ENCODE assay signal across 8 cellular contexts in genomic region chr9:98974994-98975712, GRCh38. TPM values are rescaled to one million over a fixed set of nuclear protein-coding genes. Genes with fewer than 3 reads are reported as not detected.
A peak's percentile ranks its signal among the peaks of the same experiment; 100 is the strongest.
DNase-seq lines count a peak whose midpoint lies in the region; ATAC-seq and TF ChIP-seq lines count a peak whose summit lies in the region.

No MANE protein-coding gene starts in this region.

- peak overlapping the region; percentile 57 for H2AFZ ChIP-seq in DND-41 (ENCODE audit: low read depth, low read length)

- H3K27ac Mint-ChIP-seq in osteocyte (ENCODE audit: unreplicated experiment): peak overlapping the region; percentile 62

- no peaks in the 10 kb centered on the region for H4K20me1 ChIP-seq in DND-41 (ENCODE audit: insufficient read depth, low read length)

- no peak overlapping the region for H3K27ac ChIP-seq in DND-41 (ENCODE audit: low read length)
- H3K27ac ChIP-seq in SJSA1: no peak overlapping the region
- peak overlapping the region; percentile 2 to 26 for H3K27ac ChIP-seq in thoracic aorta

- DNase-seq in DND-41 (peak; percentile 80), Kasumi-1 (lab: John Stamatoyannopoulos, UW) (peak; percentile 39 to 48), SJSA1 (ENCODE audit: low read depth in 1 of 2, low spot score in 2 of 2) (peak; percentile 53 to 72), Right ventricle myocardium inferior (ENCODE audit: missing footprints) (peak; percentile 93), osteocyte (ENCODE audit: extremely low spot score, unreplicated experiment) (peak; percentile 93), thoracic aorta (ENCODE audit: low spot score) (no peak)
- DNase-seq in activated naive CD4-positive, alpha-beta T cell (lab: John Stamatoyannopoulos, UW): peak; percentile 57 to 76 (median 70)

- H3K4me2 ChIP-seq in DND-41 (ENCODE audit: insufficient read depth, low read length): peak overlapping the region; percentile 46

- TF ChIP-seq CTCF in DND-41 (IDR thresholded peaks at IDR 0.05; ENCODE audit: borderline replicate concordance, extremely low read depth, low read length, poor library complexity, severe bottlenecking) (peak; percentile 94), osteocyte (IDR thresholded peaks at IDR 0.05) (peak; percentile 99), thoracic aorta (IDR thresholded peaks at IDR 0.05) (peak; percentile 99)

- no peaks in the 10 kb centered on the region for H3K9me3 Mint-ChIP-seq in osteocyte (ENCODE audit: unreplicated experiment)

- peaks cover 70% of the 10 kb centered on the region for H3K27me3 Mint-ChIP-seq in osteocyte (ENCODE audit: unreplicated experiment)

- no peak overlapping the region for H3K9ac ChIP-seq in DND-41 (ENCODE audit: low read depth, low read length)

- no peaks in the 10 kb centered on the region for H3K79me2 ChIP-seq in DND-41 (ENCODE audit: insufficient read depth, low read length)

- H3K4me3 Mint-ChIP-seq in osteocyte (ENCODE audit: unreplicated experiment): no peak overlapping the region

- H3K36me3 ChIP-seq in DND-41 (ENCODE audit: insufficient read depth, low read length) (no peaks in the 10 kb centered on the region), SJSA1 (no peaks in the 10 kb centered on the region), thoracic aorta (no peaks in the 10 kb centered on the region)

- H3K4me1 ChIP-seq in DND-41 (ENCODE audit: insufficient read depth, low read length): peaks cover 7% of the 10 kb centered on the region
- peaks cover 27% of the 10 kb centered on the region for H3K4me1 ChIP-seq in SJSA1 (replicated peaks)
- H3K4me1 ChIP-seq in thoracic aorta (ENCODE audit: control insufficient read depth in 1 of 2, low read depth in 2 of 2): peaks cover 14 to 76% of the 10 kb centered on the region in 2 donors

- H3K4me3 ChIP-seq in DND-41 (ENCODE audit: low read depth in 1 of 2, low read length in 2 of 2) (peak overlapping the region in 1 of 2 experiments; percentile 9; a peak in 1 of 4 replicates), SJSA1 (no peak overlapping the region), thoracic aorta (peak overlapping the region; percentile 63)

- peaks cover 33% of the 10 kb centered on the region for H3K4me1 Mint-ChIP-seq in osteocyte (ENCODE audit: unreplicated experiment)

- intact Hi-C loops in Right ventricle myocardium inferior (cut with DNase I): loop anchor here (1.0 to 10.0 kb wide), 6 partner anchors 24 to 170 kb away; no protein-coding TSS in a partner anchor

- ATAC-seq in DND-41 (ENCODE audit: insufficient read depth, low read depth): peak; percentile 96
- ATAC-seq in GM21723 (IDR thresholded peaks at IDR 0.05; ENCODE audit: unreplicated experiment): peak; percentile 90
- peak; percentile 59 for ATAC-seq in Right ventricle myocardium inferior
- peak; percentile 63 for ATAC-seq in thoracic aorta (ENCODE audit: insufficient number of reproducible peaks, low FRiP score, low read depth)

- H3K9me3 ChIP-seq in DND-41 (ENCODE audit: insufficient read depth, low read length, severe bottlenecking) (no peaks in the 10 kb centered on the region), SJSA1 (replicated peaks) (no peaks in the 10 kb centered on the region), thoracic aorta (no peaks in the 10 kb centered on the region)

- H3K27me3 ChIP-seq in DND-41 (ENCODE audit: insufficient read depth, low read length, poor library complexity) (peaks cover 15% of the 10 kb centered on the region), SJSA1 (replicated peaks) (0 out of 2 replicates have a peak, but pooled peaks cover 6% of the 10 kb centered on the region), thoracic aorta (replicated peaks; ENCODE audit: insufficient read depth) (no peaks in the 10 kb centered on the region)

- no peaks in the 10 kb centered on the region for H3K36me3 Mint-ChIP-seq in osteocyte (ENCODE audit: unreplicated experiment)

RNA-seq across cellular contexts. Expression of gene COL15A1, which starts 31.4 kb away (rescaled TPM):
- 0.22 and 0.50 TPM in 2 replicates for total RNA-seq in SJSA1 (2014; rRNA removed; shearing (Covaris generic))
- total RNA-seq in Right ventricle myocardium inferior (58.3 TPM), osteocyte (0.34 and 0.81 TPM in 2 replicates), thoracic aorta (10 to 100 TPM; 23.3 to 70.4 TPM)

Comparison
In these comparisons a context has a peak if more than half of its experiments do, and no peak if none do; other contexts are left out.
1. H3K27ac ChIP-seq: peak in thoracic aorta (2 of 2); none in DND-41 (single experiment) and SJSA1 (single experiment).
2. RNA of gene COL15A1, which starts 31.4 kb away (total RNA-seq): 23.3 to 70.4 TPM in thoracic aorta and 58.3 TPM in Right ventricle myocardium inferior (single experiment); 0.34 to 0.81 TPM in osteocyte and 0.22 to 0.50 TPM in SJSA1; every median in the first group is over 10 times any median in the second.
3. Peak in every context shown above with its lines, with median percentiles within 50 percentile points of each other: ATAC-seq and CTCF ChIP-seq.